Comparison of ENCODE assay signal across 11 cellular contexts in the genomic region with DNA sequence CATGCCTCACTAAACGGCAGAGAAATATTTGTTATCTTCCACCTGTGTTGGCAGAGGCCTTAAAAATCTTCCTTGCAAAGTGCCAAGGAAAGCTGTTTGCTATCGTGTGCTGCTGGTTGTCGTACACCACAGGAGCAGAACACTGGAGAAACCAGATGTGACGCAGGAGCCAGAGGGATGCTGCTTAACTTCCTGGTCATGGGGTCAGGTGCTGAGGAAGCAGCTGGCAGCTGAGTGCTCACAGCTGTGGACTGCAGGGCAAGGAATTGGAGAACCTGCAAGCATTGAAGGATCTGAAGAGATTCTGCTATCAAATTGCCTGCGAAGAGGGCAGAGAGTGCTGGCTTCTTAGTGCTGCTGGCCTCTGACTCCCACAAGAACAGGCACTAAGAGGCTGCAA.
A peak's percentile ranks its signal among the peaks of the same experiment; 100 is the strongest.
DNase-seq lines count a peak whose midpoint lies in the region; ATAC-seq and TF ChIP-seq lines count a peak whose summit lies in the region.
"Had no signal": no experiment of that assay in that cellular context is flagged by ENCODE, and none has a peak within 500 bp of the region (broad histone marks: within the 10 kb centered on the region; RNA-seq: fewer than 3 reads in every experiment).

No MANE protein-coding gene starts in this region.

- H3K27me3 ChIP-seq in thoracic aorta (replicated peaks; ENCODE audit: insufficient read depth) = no peaks in the 10 kb centered on the region

- H3K9me3 ChIP-seq in thoracic aorta = no peaks in the 10 kb centered on the region

- ATAC-seq in thoracic aorta (ENCODE audit: insufficient number of reproducible peaks, low FRiP score, low read depth) (no peak), HG02870 (IDR thresholded peaks at IDR 0.05; ENCODE audit: unreplicated experiment) (no peak)

- no peak overlapping the region for H3K4me3 ChIP-seq in fibroblast of villous mesenchyme (ENCODE audit: low read depth, low read length)
- peak overlapping the region; percentile 11 for H3K4me3 ChIP-seq in thoracic aorta
- H3K4me3 ChIP-seq: PC-9 had no signal

- H3K4me1 ChIP-seq in thoracic aorta (ENCODE audit: control insufficient read depth in 1 of 2, low read depth in 2 of 2) = no peaks in the 10 kb centered on the region

- DNase-seq in NCI-H748 (lab: John Stamatoyannopoulos, UW; ENCODE audit: unreplicated experiment) (peak; percentile 9), NCI-H748 treated with DMSO at 0.1 percent for 48 hours (lab: John Stamatoyannopoulos, UW) (no peak), NCI-H524 (lab: John Stamatoyannopoulos, UW) (peak; percentile 54 to 95), fibroblast of villous mesenchyme (ENCODE audit: low read depth) (peak; percentile 6), thoracic aorta (ENCODE audit: low spot score) (no peak), hippocampal formation (lab: John Stamatoyannopoulos, UW) (no peak)
- no peak for DNase-seq in stimulated activated CD4-positive, alpha-beta T cell treated with anti-CD3 and anti-CD28 coated beads, Interleukin-1b, Interleukin-23, amount 100 ng/mL, for 48 hours
- DNase-seq: activated T-cell treated with anti-CD3 and anti-CD28 coated beads, Interleukin-2, amount 50 U/mL, for 1 hour; PC-9; stimulated activated CD4-positive, alpha-beta T cell treated with anti-CD3 and anti-CD28 coated beads, Interleukin-12 subunit alpha, Interleukin-12 subunit beta, amount 100 ng/mL, for 4 hours had no signal

- TF ChIP-seq CTCF in fibroblast of villous mesenchyme (IDR thresholded peaks at IDR 0.05; ENCODE audit: insufficient read depth, low read depth, low read length) (no peak), thoracic aorta (IDR thresholded peaks at IDR 0.05) (no peak)

- no peaks in the 10 kb centered on the region for H3K36me3 ChIP-seq in thoracic aorta

- H3K27ac ChIP-seq in thoracic aorta = no peak overlapping the region
- H3K27ac ChIP-seq: PC-9 had no signal

Comparison
In these comparisons a context has a peak if more than half of its experiments do, and no peak if none do; other contexts are left out.
1. DNase-seq: peak in NCI-H748 (single experiment), NCI-H524 (2 of 2) and fibroblast of villous mesenchyme (single experiment); none in NCI-H748 treated with DMSO at 0.1 percent for 48 hours (single experiment), thoracic aorta (single experiment), stimulated activated CD4-positive, alpha-beta T cell treated with anti-CD3 and anti-CD28 coated beads, Interleukin-1b, Interleukin-23, amount 100 ng/mL, for 48 hours (single experiment) and hippocampal formation (0 of 2).